ENCODE assay signal across 1 cellular context in the genomic region with DNA sequence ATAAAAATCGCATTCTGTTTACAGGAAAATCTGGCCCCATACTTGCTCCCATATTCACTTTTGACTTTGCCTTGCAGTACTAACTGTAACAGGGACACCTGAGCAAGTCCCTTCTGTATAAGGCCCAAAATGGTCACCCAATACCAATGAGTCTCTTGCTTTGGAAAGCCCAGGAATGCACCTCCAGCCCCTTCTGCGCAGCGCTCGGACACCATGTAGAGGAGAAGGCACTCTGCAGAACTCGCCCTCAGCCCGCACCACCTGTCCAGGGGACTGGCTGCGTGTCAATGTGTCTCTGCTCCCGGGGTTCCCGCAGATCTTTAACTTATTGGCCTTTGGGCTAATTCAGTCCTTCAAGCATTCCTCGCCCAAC.
TF ChIP-seq lines count a peak whose summit lies in the region.

No MANE protein-coding gene starts in this region.

TF ChIP-seq in A549, 52 proteins besides CTCF, POLR2A, EP300 and RAD21 (continued from another document):
- TF ChIP-seq, protein P1, sequence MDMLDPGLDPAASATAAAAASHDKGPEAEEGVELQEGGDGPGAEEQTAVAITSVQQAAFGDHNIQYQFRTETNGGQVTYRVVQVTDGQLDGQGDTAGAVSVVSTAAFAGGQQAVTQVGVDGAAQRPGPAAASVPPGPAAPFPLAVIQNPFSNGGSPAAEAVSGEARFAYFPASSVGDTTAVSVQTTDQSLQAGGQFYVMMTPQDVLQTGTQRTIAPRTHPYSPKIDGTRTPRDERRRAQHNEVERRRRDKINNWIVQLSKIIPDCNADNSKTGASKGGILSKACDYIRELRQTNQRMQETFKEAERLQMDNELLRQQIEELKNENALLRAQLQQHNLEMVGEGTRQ (IDR thresholded peaks at IDR 0.05) = no peak
- no peak for TF ChIP-seq CHD4 (IDR thresholded peaks at IDR 0.05; ENCODE audit: borderline replicate concordance)
- no peak for TF ChIP-seq MYC (IDR thresholded peaks at IDR 0.05; ENCODE audit: borderline replicate concordance, low read length)
- TF ChIP-seq TFCP2L1 (CRISPR knock-in tag; IDR thresholded peaks at IDR 0.05) = no peak
